Comparison of ENCODE assay signal across 15 cellular contexts in the genomic region with DNA sequence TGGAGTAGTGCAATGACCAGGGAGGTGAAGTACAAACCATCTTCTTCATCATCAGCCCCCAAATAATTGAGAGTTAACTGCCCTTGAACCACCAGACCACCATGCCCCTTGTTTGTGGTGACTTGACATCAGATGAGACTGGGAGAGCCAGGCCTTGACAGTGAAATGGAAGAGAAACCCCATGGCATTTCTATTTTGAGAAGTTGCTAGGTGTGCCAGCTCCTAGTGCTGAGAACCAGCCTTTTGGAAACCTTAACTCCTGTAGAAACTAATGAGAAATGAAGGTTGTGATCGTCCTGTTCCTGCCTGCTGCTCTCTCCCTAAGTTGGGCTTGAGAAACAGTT. TPM values are rescaled to one million over a fixed set of nuclear protein-coding genes. Genes with fewer than 3 reads are reported as not detected.
DNase-seq lines count a peak whose midpoint lies in the region; ATAC-seq, FAIRE-seq and TF ChIP-seq lines count a peak whose summit lies in the region.
"Had no signal": no experiment of that assay in that cellular context is flagged by ENCODE, and none has a peak within 500 bp of the region (broad histone marks: within the 10 kb centered on the region; RNA-seq: fewer than 3 reads in every experiment).

No MANE protein-coding gene starts in this region.

- H3K9me3 ChIP-seq in DND-41 (ENCODE audit: insufficient read depth, low read length, severe bottlenecking) (no peaks in the 10 kb centered on the region), WERI-Rb-1 (ENCODE audit: severe bottlenecking) (no peaks in the 10 kb centered on the region), kidney (ENCODE audit: control insufficient read depth in 1 of 2, low read length in 2 of 2) (no peaks in the 10 kb centered on the region), smooth muscle cell (replicated peaks; ENCODE audit: low read depth) (no peaks in the 10 kb centered on the region)
- H3K9me3 ChIP-seq: ascending aorta had no signal

- no peaks in the 10 kb centered on the region for H3F3A ChIP-seq in smooth muscle cell (ENCODE audit: low read depth)

- intact Hi-C loops in kidney (cut with DNase I), result no loop called here

- H2AFZ ChIP-seq in DND-41 (ENCODE audit: low read depth, low read length) (no peak overlapping the region), smooth muscle cell (ENCODE audit: low read depth) (no peak overlapping the region)

- H3K4me2 ChIP-seq in DND-41 (ENCODE audit: insufficient read depth, low read length) (peak overlapping the region; percentile 12; the same call in 1 of the 2 replicates), smooth muscle cell (no peak overlapping the region)

- no peak for ATAC-seq in DND-41 (ENCODE audit: insufficient read depth, low read depth)
- ATAC-seq in HG02678 (IDR thresholded peaks at IDR 0.05; ENCODE audit: unreplicated experiment), result no peak
- ATAC-seq: effector memory CD8-positive, alpha-beta T cell had no signal

- peaks cover 30% of the 10 kb centered on the region for H3K4me1 ChIP-seq in DND-41 (ENCODE audit: insufficient read depth, low read length)
- H3K4me1 ChIP-seq in kidney (ENCODE audit: control insufficient read depth in 1 of 2, insufficient read depth in 1 of 2, low read depth in 1 of 2, low read length in 2 of 2), result peaks cover 21 to 23% of the 10 kb centered on the region in 2 donors
- peaks cover 17% of the 10 kb centered on the region for H3K4me1 ChIP-seq in smooth muscle cell (ENCODE audit: low read depth)

- H3K79me2 ChIP-seq in DND-41 (ENCODE audit: insufficient read depth, low read length) (peaks cover 65% of the 10 kb centered on the region), smooth muscle cell (ENCODE audit: low read depth) (peaks cover 27% of the 10 kb centered on the region)

- H3K27ac ChIP-seq in DND-41 (ENCODE audit: low read length), result 0 out of 2 replicates have a peak overlapping the region, but pooled peaks have one; percentile 12
- peak overlapping the region; percentile 35; the same call in 1 of the 2 replicates for H3K27ac ChIP-seq in WERI-Rb-1
- peak overlapping the region; percentile 38 to 52 for H3K27ac ChIP-seq in kidney (ENCODE audit: low read depth in 2 of 2, low read length in 2 of 2)
- peak overlapping the region; percentile 37 for H3K27ac ChIP-seq in smooth muscle cell (ENCODE audit: low read depth)

- H3K36me3 ChIP-seq in DND-41 (ENCODE audit: insufficient read depth, low read length) (no peaks in the 10 kb centered on the region; the same call in 1 of the 2 replicates), WERI-Rb-1 (no peaks in the 10 kb centered on the region), kidney (ENCODE audit: control insufficient read depth in 1 of 2, insufficient read depth in 2 of 2, low read length in 2 of 2) (no peaks in the 10 kb centered on the region), smooth muscle cell (ENCODE audit: low read depth) (no peaks in the 10 kb centered on the region)
- H3K36me3 ChIP-seq: ascending aorta had no signal

- no peaks in the 10 kb centered on the region for H3K27me3 ChIP-seq in DND-41 (ENCODE audit: insufficient read depth, low read length, poor library complexity)
- H3K27me3 ChIP-seq in WERI-Rb-1 (ENCODE audit: insufficient read depth, low read depth, severe bottlenecking), result no peaks in the 10 kb centered on the region
- H3K27me3 ChIP-seq in smooth muscle cell (ENCODE audit: low read depth), result no peaks in the 10 kb centered on the region
- H3K27me3 ChIP-seq: ascending aorta had no signal

- DNase-seq in DND-41, result no peak
- no peak for DNase-seq in WERI-Rb-1
- no peak for DNase-seq in kidney
- DNase-seq in smooth muscle cell (lab: John Stamatoyannopoulos, UW; ENCODE audit: unreplicated experiment), result no peak
- DNase-seq in putamen (ENCODE audit: low spot score), result no peak
- no peak for DNase-seq in COR-L47 (lab: John Stamatoyannopoulos, UW)
- no peak for DNase-seq in GM20000 (ENCODE audit: low spot score)
- DNase-seq: activated CD4-positive, alpha-beta T cell treated with anti-CD3 and anti-CD28 coated beads for 48 hours; effector memory CD8-positive, alpha-beta T cell; kidney glomerular epithelial cell; occipital lobe had no signal

- no peak for FAIRE-seq in kidney (lab: Jason Lieb, UNC)
- FAIRE-seq: frontal cortex, H54 had no signal

- H3K9ac ChIP-seq in DND-41 (ENCODE audit: low read depth, low read length) (no peak overlapping the region), kidney (ENCODE audit: low read length in 2 of 2) (peak overlapping the region in 1 of 2 donors; percentile 31), smooth muscle cell (ENCODE audit: low read depth) (no peak overlapping the region)

- H4K20me1 ChIP-seq in DND-41 (ENCODE audit: insufficient read depth, low read length), result peaks cover 5% of the 10 kb centered on the region; the same call in 1 of the 2 replicates
- peaks cover 43% of the 10 kb centered on the region for H4K20me1 ChIP-seq in smooth muscle cell (ENCODE audit: low read depth)

- H3K4me3 ChIP-seq in DND-41 (ENCODE audit: low read depth in 1 of 2, low read length in 2 of 2) (no peak overlapping the region), WERI-Rb-1 (ENCODE audit: low read depth, low read length) (no peak overlapping the region), kidney (ENCODE audit: low read length in 2 of 2) (no peak overlapping the region), smooth muscle cell (no peak overlapping the region)
- H3K4me3 ChIP-seq: ascending aorta had no signal

- WGBS in smooth muscle cell (ENCODE audit: low lambda C conversion rate), result 74% methylated on average over 1 of the region's 1 CpG

- no peak for TF ChIP-seq CTCF in DND-41 (IDR thresholded peaks at IDR 0.05; ENCODE audit: borderline replicate concordance, extremely low read depth, low read length, poor library complexity, severe bottlenecking)
- TF ChIP-seq CTCF in WERI-Rb-1 (IDR thresholded peaks at IDR 0.05; ENCODE audit: low read depth, low read length), result no peak
- TF ChIP-seq CTCF in kidney (IDR thresholded peaks at IDR 0.05; ENCODE audit: borderline replicate concordance, extremely low read depth, insufficient read depth), result no peak
- no peak for TF ChIP-seq CTCF in smooth muscle cell (IDR thresholded peaks at IDR 0.05; ENCODE audit: borderline replicate concordance, insufficient read depth, poor library complexity, severe bottlenecking)
- TF ChIP-seq CTCF in GM20000 (IDR thresholded peaks at IDR 0.05; ENCODE audit: extremely low read depth, missing control alignments), result no peak

RNA-seq across cellular contexts. Expression of gene TMEM94, which starts 2.8 kb away (rescaled TPM):
- 82.6 TPM for total RNA-seq in kidney
- 49.6 TPM for polyA plus RNA-seq in kidney (ENCODE audit: insufficient read depth, low read depth, low replicate concordance)
- 18.4 and 35.9 TPM in 2 replicates for total RNA-seq in smooth muscle cell
- 25.9 and 26.3 TPM in 2 replicates for polyA plus RNA-seq in smooth muscle cell

RNA-seq across cellular contexts. Expression of gene GRB2, which starts 53.7 kb away (rescaled TPM):
- total RNA-seq in kidney, result 119 TPM
- 65.3 TPM for polyA plus RNA-seq in kidney (ENCODE audit: insufficient read depth, low read depth, low replicate concordance)
- 62.4 and 76.5 TPM in 2 replicates for total RNA-seq in smooth muscle cell
- polyA plus RNA-seq in smooth muscle cell, result 80.1 and 83.2 TPM in 2 replicates

RNA-seq across cellular contexts. Expression of gene CASKIN2, which starts 56.1 kb away (rescaled TPM):
- total RNA-seq in kidney (98.6 TPM), smooth muscle cell (2.6 and 4.2 TPM in 2 replicates)
- polyA plus RNA-seq in kidney (ENCODE audit: insufficient read depth, low read depth, low replicate concordance) (25.0 TPM), smooth muscle cell (8.0 and 10.9 TPM in 2 replicates)

RNA-seq across cellular contexts. Expression of gene TSEN54, which starts 57.1 kb away (rescaled TPM):
- 25.8 TPM for total RNA-seq in kidney
- 33.8 TPM for polyA plus RNA-seq in kidney (ENCODE audit: insufficient read depth, low read depth, low replicate concordance)
- 12.5 and 15.1 TPM in 2 replicates for total RNA-seq in smooth muscle cell
- polyA plus RNA-seq in smooth muscle cell, result 15.1 and 27.7 TPM in 2 replicates

Comparison
In these comparisons a context has a peak if more than half of its experiments do, and no peak if none do; other contexts are left out.
1. RNA of gene CASKIN2, which starts 56.1 kb away (total RNA-seq): 98.6 TPM in kidney (single experiment); 2.6 to 4.2 TPM in smooth muscle cell; every median in the first group is over 10 times any median in the second.
2. Peak in every context shown above with its lines, with median percentiles within 50 percentile points of each other: H3K27ac ChIP-seq.